11 cellular contexts compared by ENCODE assay signal in genomic region chr5:149657324-149657723, GRCh38.
DNase-seq lines count a peak whose midpoint lies in the region; ATAC-seq and TF ChIP-seq lines count a peak whose summit lies in the region.
"Had no signal": no experiment of that assay in that cellular context is flagged by ENCODE, and none has a peak within 500 bp of the region (broad histone marks: within the 10 kb centered on the region; RNA-seq: fewer than 3 reads in every experiment).

No MANE protein-coding gene starts in this region.

- in situ Hi-C loops in transverse colon (cut with MboI; ENCODE audit: low pct_ligation_motif_present in 1 of 4, low pct_unique_long_range_greater_than_20kb in 1 of 4, low sequenced_read_pairs in 3 of 4): no loop called here

- no peak overlapping the region for H4K5ac ChIP-seq in H9 (ENCODE audit: insufficient read length, low read depth, low read length)

- no peaks in the 10 kb centered on the region for H3K23me2 ChIP-seq in H9 (ENCODE audit: insufficient read length, low read depth, low read length, poor library complexity, severe bottlenecking)

- no peak overlapping the region for H2BK5ac ChIP-seq in H9 (ENCODE audit: insufficient read length, low read length)

- H3K4me3 Mint-ChIP-seq in H9: no peak overlapping the region
- H3K4me3 Mint-ChIP-seq: CD4-positive, alpha-beta memory T cell had no signal

- H3K36me3 ChIP-seq in left ventricle myocardium inferior (no peaks in the 10 kb centered on the region), colonic mucosa (no peaks in the 10 kb centered on the region), mucosa of descending colon (ENCODE audit: low read depth) (no peaks in the 10 kb centered on the region), transverse colon (no peaks in the 10 kb centered on the region), MG63 (no peaks in the 10 kb centered on the region), uterus (no peaks in the 10 kb centered on the region)

- no peak overlapping the region for H2AK5ac ChIP-seq in H9 (ENCODE audit: insufficient read length, low read length)

- no peak for TF ChIP-seq CTCF in left ventricle myocardium inferior (IDR thresholded peaks at IDR 0.05; ENCODE audit: borderline replicate concordance)
- no peak for TF ChIP-seq CTCF in colonic mucosa (IDR thresholded peaks at IDR 0.05)
- TF ChIP-seq CTCF in mucosa of descending colon (IDR thresholded peaks at IDR 0.05): no peak
- no peak for TF ChIP-seq CTCF in transverse colon (IDR thresholded peaks at IDR 0.05)
- no peak for TF ChIP-seq CTCF in uterus (IDR thresholded peaks at IDR 0.05)
- TF ChIP-seq CTCF in H9 (conservative IDR thresholded peaks at IDR 0.05): no peak

- no peaks in the 10 kb centered on the region; a peak in 1 of 7 replicates for H3K36me3 Mint-ChIP-seq in H9 (ENCODE audit: insufficient read depth in 1 of 3, low read depth in 3 of 3)

- H3K4me3 ChIP-seq in left ventricle myocardium inferior: no peak overlapping the region
- H3K4me3 ChIP-seq in right cardiac atrium (ENCODE audit: low read length): no peak overlapping the region
- no peak overlapping the region for H3K4me3 ChIP-seq in colonic mucosa
- H3K4me3 ChIP-seq in mucosa of descending colon: no peak overlapping the region
- no peak overlapping the region for H3K4me3 ChIP-seq in transverse colon
- H3K4me3 ChIP-seq in MG63: no peak overlapping the region
- H3K4me3 ChIP-seq in uterus: no peak overlapping the region

- ATAC-seq in right cardiac atrium (no peak), mucosa of descending colon (peak; percentile 72)

- H3K4me2 ChIP-seq in H9 (ENCODE audit: insufficient read depth, insufficient read length, low read length): no peak overlapping the region

- H3K9ac ChIP-seq in colonic mucosa (ENCODE audit: low read depth in 2 of 2, low read length in 2 of 2) (peak overlapping the region in 1 of 2 donors; percentile 1), H9 (ENCODE audit: extremely low read depth, insufficient read length, low read length) (no peak overlapping the region)

- H4K20me1 ChIP-seq in H9 (ENCODE audit: control insufficient read depth, insufficient read depth, insufficient read length): no peaks in the 10 kb centered on the region

- H3K27me3 ChIP-seq in left ventricle myocardium inferior (ENCODE audit: low read depth) (no peaks in the 10 kb centered on the region), right cardiac atrium (ENCODE audit: control insufficient read depth, insufficient read depth) (no peaks in the 10 kb centered on the region), colonic mucosa (no peaks in the 10 kb centered on the region), transverse colon (no peaks in the 10 kb centered on the region), MG63 (peaks cover 2% of the 10 kb centered on the region; the same call in 1 of the 2 replicates), uterus (no peaks in the 10 kb centered on the region), H9 (ENCODE audit: insufficient read depth, low read length) (no peaks in the 10 kb centered on the region)

- no peak overlapping the region for H3K18ac ChIP-seq in H9 (ENCODE audit: insufficient read length, low read depth, low read length)

- H4K8ac ChIP-seq in H9 (replicated peaks; ENCODE audit: insufficient read length, low read depth, low read length): no peak overlapping the region

- no peak overlapping the region for H3K4ac ChIP-seq in H9 (ENCODE audit: low read depth, low read length)

- H2BK20ac ChIP-seq in H9 (ENCODE audit: low read depth, low read length, poor library complexity, severe bottlenecking): no peak overlapping the region

- H3K14ac ChIP-seq in H9 (ENCODE audit: insufficient read depth, low read length): no peak overlapping the region

- no peak overlapping the region for H2BK120ac ChIP-seq in H9 (ENCODE audit: low read depth, low read length, poor library complexity, severe bottlenecking)

- H3K27ac ChIP-seq in left ventricle myocardium inferior (replicated peaks) (peak overlapping the region; percentile 87), right cardiac atrium (ENCODE audit: low read length) (no peak overlapping the region), colonic mucosa (peak overlapping the region; percentile 30), transverse colon (peak overlapping the region; percentile 53 to 73 (median 65)), uterus (no peak overlapping the region), H9 (ENCODE audit: insufficient read length, low read depth, low read length) (no peak overlapping the region)

- H3K27me3 Mint-ChIP-seq in H9 (ENCODE audit: low read depth): no peaks in the 10 kb centered on the region

- no peak overlapping the region for H2BK12ac ChIP-seq in H9 (ENCODE audit: insufficient read length, low read depth, low read length)

- H3K9me3 Mint-ChIP-seq in H9: no peaks in the 10 kb centered on the region; a peak in 1 of 5 replicates

- no peak overlapping the region for H3K56ac ChIP-seq in H9 (ENCODE audit: insufficient read length, low read depth, low read length)

- H2AFZ ChIP-seq in H9 (ENCODE audit: low read length): no peak overlapping the region

- no peak overlapping the region for H3K23ac ChIP-seq in H9 (ENCODE audit: insufficient read length, low read depth, low read length)

- no peak for TF ChIP-seq POLR2A in transverse colon (IDR thresholded peaks at IDR 0.05)
- no peak for TF ChIP-seq POLR2A in uterus (IDR thresholded peaks at IDR 0.05)

- H4K91ac ChIP-seq in H9 (ENCODE audit: insufficient read length, low read depth, low read length): no peak overlapping the region

- H3T11ph ChIP-seq in H9 (ENCODE audit: low read length): no peak overlapping the region

- H3K4me1 ChIP-seq in left ventricle myocardium inferior (peaks cover 31% of the 10 kb centered on the region), right cardiac atrium (ENCODE audit: control insufficient read depth, insufficient read depth, low read length) (peaks cover 5% of the 10 kb centered on the region), colonic mucosa (peaks cover 4% of the 10 kb centered on the region), mucosa of descending colon (ENCODE audit: low read depth) (peaks cover 26% of the 10 kb centered on the region), transverse colon (peaks cover 0 to 36% (median 16%) of the 10 kb centered on the region in 4 donors), uterus (no peaks in the 10 kb centered on the region), H9 (ENCODE audit: insufficient read depth, low read length) (no peaks in the 10 kb centered on the region)

- no peak for TF ChIP-seq EP300 in transverse colon (IDR thresholded peaks at IDR 0.05; ENCODE audit: low read depth)

- H3K9me3 ChIP-seq in left ventricle myocardium inferior (replicated peaks): no peaks in the 10 kb centered on the region
- no peaks in the 10 kb centered on the region for H3K9me3 ChIP-seq in right cardiac atrium (ENCODE audit: control insufficient read depth, low read length)
- no peaks in the 10 kb centered on the region for H3K9me3 ChIP-seq in colonic mucosa
- H3K9me3 ChIP-seq in mucosa of descending colon: no peaks in the 10 kb centered on the region
- H3K9me3 ChIP-seq in transverse colon: no peaks in the 10 kb centered on the region
- H3K9me3 ChIP-seq in MG63: peaks cover 11% of the 10 kb centered on the region
- no peaks in the 10 kb centered on the region for H3K9me3 ChIP-seq in uterus
- H3K9me3 ChIP-seq in H9 (ENCODE audit: control insufficient read depth, low read depth, low read length): no peaks in the 10 kb centered on the region

- H3K4me1 Mint-ChIP-seq in H9: peaks cover 6 to 10% of the 10 kb centered on the region in 2 experiments; a peak in 3 of 4 replicates
- H3K4me1 Mint-ChIP-seq: CD4-positive, alpha-beta memory T cell had no signal

- no peaks in the 10 kb centered on the region for H3K79me2 ChIP-seq in H9 (ENCODE audit: insufficient read depth, low read length)

- DNase-seq in left ventricle myocardium inferior (no peak), right cardiac atrium (no peak), colonic mucosa (no peak), mucosa of descending colon (no peak), transverse colon (no peak), MG63 (no peak), uterus (no peak), H9 (no peak)
- DNase-seq: C1 segment of cervical spinal cord; CD4-positive, alpha-beta memory T cell; GF-D8 had no signal

- no peaks in the 10 kb centered on the region for H3K79me1 ChIP-seq in H9 (ENCODE audit: insufficient read depth, low read depth, low read length, poor library complexity, severe bottlenecking)

- WGBS in right cardiac atrium: 81% methylated on average over 2 of the region's 2 CpGs
- 38 to 70% methylated on average over 1 to 2 of the region's 2 CpGs for WGBS in transverse colon (ENCODE audit: low coverage in 1 of 2), 2 donors
- no CpG with 5 or more reads among the region's 2 CpGs for WGBS in H9 (ENCODE audit: extremely low coverage, insufficient read length, low lambda C conversion rate)

- intact Hi-C loops in left ventricle myocardium inferior (cut with micrococcal nuclease) (no loop called here), right cardiac atrium (cut with DNase I) (no loop called here), colonic mucosa (cut with DNase I) (loop anchor here (5.0 kb wide), 1 partner anchor 170 kb away; no protein-coding TSS in a partner anchor), mucosa of descending colon (cut with DNase I, micrococcal nuclease) (loop anchor here in 1 of 2 donors (5.0 kb wide), 1 partner anchor 170 kb away; no protein-coding TSS in a partner anchor), transverse colon (cut with DNase I; ENCODE audit: low total_unique reads) (no loop called here), uterus (cut with DNase I; ENCODE audit: low total_unique reads) (no loop called here)

- no peak overlapping the region for H3K27ac Mint-ChIP-seq in H9

- no peak overlapping the region for H2BK15ac ChIP-seq in H9 (ENCODE audit: low read depth, low read length)

Comparison
In these comparisons a context has a peak if more than half of its experiments do, and no peak if none do; other contexts are left out.
1. H3K27ac ChIP-seq: peak in left ventricle myocardium inferior (single experiment), colonic mucosa (single experiment) and transverse colon (4 of 4); none in right cardiac atrium (single experiment), uterus (0 of 2) and H9 (single experiment).